In genomic region chr6:138250513-138251247, GRCh38 we compare ENCODE assay signal across 13 cellular contexts. TPM values are rescaled to one million over a fixed set of nuclear protein-coding genes. Genes with fewer than 3 reads are reported as not detected.
DNase-seq lines count a peak whose midpoint lies in the region; ATAC-seq and TF ChIP-seq lines count a peak whose summit lies in the region.
"Had no signal": no experiment of that assay in that cellular context is flagged by ENCODE, and none has a peak within 500 bp of the region (broad histone marks: within the 10 kb centered on the region; RNA-seq: fewer than 3 reads in every experiment).

No MANE protein-coding gene starts in this region.

- no peak overlapping the region for H2AFZ ChIP-seq in GM23338
- H2AFZ ChIP-seq: parathyroid adenoma had no signal

- H3F3A ChIP-seq in GM23338 (replicated peaks; ENCODE audit: low read depth) = no peaks in the 10 kb centered on the region

- H3K27ac ChIP-seq in GM23338 (ENCODE audit: low read depth) = no peak overlapping the region
- H3K27ac ChIP-seq: parathyroid adenoma had no signal

- H3K9me2 ChIP-seq in GM23338 (ENCODE audit: insufficient read depth) = no peaks in the 10 kb centered on the region

- H3K4me3 ChIP-seq in BJ (ENCODE audit: low read depth, low read length) (no peak overlapping the region), fibroblast of mammary gland (ENCODE audit: control insufficient read depth, low read depth, low read length) (no peak overlapping the region), GM23338 (no peak overlapping the region)

- H3K36me3 Mint-ChIP-seq in osteocyte (ENCODE audit: unreplicated experiment) (no peaks in the 10 kb centered on the region), GM23338 (ENCODE audit: low read depth) (peaks cover 3% of the 10 kb centered on the region; the same call in 1 of the 3 replicates)

- TF ChIP-seq CTCF in BJ (IDR thresholded peaks at IDR 0.05; ENCODE audit: insufficient read depth, low read depth, low read length) (no peak), fibroblast of mammary gland (conservative IDR thresholded peaks at IDR 0.05; ENCODE audit: control insufficient read depth, insufficient read depth, low read depth, low read length) (no peak), osteocyte (IDR thresholded peaks at IDR 0.05) (no peak), GM23338 (conservative IDR thresholded peaks at IDR 0.05; ENCODE audit: low read depth in 2 of 2) (no peak)

- H3K27ac Mint-ChIP-seq in osteocyte (ENCODE audit: unreplicated experiment) (no peak overlapping the region), GM23338 (no peak overlapping the region)

- H3K27me3 ChIP-seq in BJ (ENCODE audit: control insufficient read depth, insufficient read depth, low read length) (no peaks in the 10 kb centered on the region), GM23338 (ENCODE audit: insufficient read depth) (no peaks in the 10 kb centered on the region)

- H3K27me3 Mint-ChIP-seq in osteocyte (ENCODE audit: unreplicated experiment) (no peaks in the 10 kb centered on the region), GM23338 (ENCODE audit: insufficient read depth, low read depth, poor library complexity) (no peaks in the 10 kb centered on the region)

- H3K4me3 Mint-ChIP-seq in osteocyte (ENCODE audit: unreplicated experiment) = no peak overlapping the region
- no peak overlapping the region for H3K4me3 Mint-ChIP-seq in GM23338

- H3K79me2 ChIP-seq in GM23338 (replicated peaks; ENCODE audit: insufficient read depth) = no peaks in the 10 kb centered on the region
- H3K79me2 ChIP-seq: parathyroid adenoma had no signal

- ATAC-seq in HG02885 (IDR thresholded peaks at IDR 0.05; ENCODE audit: poor library complexity, unreplicated experiment) = no peak
- no peak for ATAC-seq in GM23338
- ATAC-seq in HG03354 (IDR thresholded peaks at IDR 0.05; ENCODE audit: poor library complexity, severe bottlenecking, unreplicated experiment) = no peak

- CTCF ChIA-PET in BJ (lab: Yijun Ruan, JAX) = interaction anchor here (0.6 to 1.4 kb wide), 3 partner anchors 12 to 252 kb away, joined by 3 to 7 read pairs (median 5); no protein-coding TSS in a partner anchor

- no peaks in the 10 kb centered on the region for H3K4me1 ChIP-seq in GM23338 (ENCODE audit: insufficient read depth)
- H3K4me1 ChIP-seq: parathyroid adenoma had no signal

- no peaks in the 10 kb centered on the region; the same call in 1 of the 2 replicates for H4K20me1 ChIP-seq in GM23338 (replicated peaks; ENCODE audit: insufficient read depth)

- DNase-seq in BJ (ENCODE audit: low read depth) = peak; percentile 86
- peak; percentile 71 for DNase-seq in T1000 (lab: John Stamatoyannopoulos, UW)
- peak; percentile 95 for DNase-seq in fibroblast of mammary gland (ENCODE audit: low read depth)
- peak; percentile 59 for DNase-seq in osteocyte (ENCODE audit: extremely low spot score, unreplicated experiment)
- DNase-seq in cortex of kidney (lab: John Stamatoyannopoulos, UW) = no peak
- no peak for DNase-seq in GM23338 (ENCODE audit: low spot score)
- DNase-seq: activated T-cell treated with anti-CD3 and anti-CD28 coated beads, Interleukin-2, amount 50 U/mL, for 48 hours; foreskin melanocyte; NCI-H187 treated with DMSO at 0.1 percent for 48 hours; T-helper 1 cell had no signal

- H3K36me3 ChIP-seq in BJ (ENCODE audit: control insufficient read depth, insufficient read depth, low read length) (no peaks in the 10 kb centered on the region), GM23338 (ENCODE audit: insufficient read depth) (no peaks in the 10 kb centered on the region)

- H3K9me3 Mint-ChIP-seq in osteocyte (ENCODE audit: unreplicated experiment) = no peaks in the 10 kb centered on the region
- H3K9me3 Mint-ChIP-seq in GM23338 = no peaks in the 10 kb centered on the region

- POLR2A ChIA-PET in BJ (lab: Charles Lee) = no interaction called here

- H3K4me1 Mint-ChIP-seq in osteocyte (ENCODE audit: unreplicated experiment) = no peaks in the 10 kb centered on the region
- no peaks in the 10 kb centered on the region for H3K4me1 Mint-ChIP-seq in GM23338

- H3K4me2 ChIP-seq in GM23338 = no peak overlapping the region

TF ChIP-seq in GM23338, 12 proteins besides CTCF, POLR2A, EP300 and RAD21 (continues in another document):
- TF ChIP-seq ZNF462 (CRISPR knock-in tag; IDR thresholded peaks at IDR 0.05) (no peak), JUNB (IDR thresholded peaks at IDR 0.05; ENCODE audit: unreplicated experiment) (no peak), CREB1 (CRISPR knock-in tag; IDR thresholded peaks at IDR 0.05; ENCODE audit: low read depth) (no peak), STAT1 (IDR thresholded peaks at IDR 0.05; ENCODE audit: unreplicated experiment) (no peak), ZNF114 (CRISPR knock-in tag; IDR thresholded peaks at IDR 0.05) (no peak), EZH2 (IDR thresholded peaks at IDR 0.05; ENCODE audit: low read depth, unreplicated experiment) (no peak), ETS1 (IDR thresholded peaks at IDR 0.05) (no peak)

RNA-seq across cellular contexts. Expression of gene PBOV1, which starts 32.4 kb away (rescaled TPM):
- polyA plus RNA-seq in BJ (2011; rRNA removed) (not detected in 2 replicates), GM23338 (2016; fragmentation: Nextera tagmentation; extraction: Ambion mirVana) (not detected in 2 replicates)
- polyA minus RNA-seq in BJ (2011; rRNA and poly(A)+ RNA removed) = not detected in 2 replicates
- total RNA-seq in osteocyte = not detected in 2 replicates
- total RNA-seq in GM23338 (2014; rRNA removed; shearing (Covaris generic)) = not detected in 2 replicates

Comparison
In these comparisons a context has a peak if more than half of its experiments do, and no peak if none do; other contexts are left out.
1. DNase-seq: peak in BJ (single experiment), T1000 (single experiment), fibroblast of mammary gland (single experiment) and osteocyte (single experiment); none in cortex of kidney (single experiment) and GM23338 (single experiment).